Comparison of ENCODE assay signal across 11 cellular contexts in genomic region chr1:46595127-46595526, GRCh38. TPM values are rescaled to one million over a fixed set of nuclear protein-coding genes. Genes with fewer than 3 reads are reported as not detected.
DNase-seq lines count a peak whose midpoint lies in the region; ATAC-seq, FAIRE-seq and TF ChIP-seq lines count a peak whose summit lies in the region.
"Had no signal": no experiment of that assay in that cellular context is flagged by ENCODE, and none has a peak within 500 bp of the region (broad histone marks: within the 10 kb centered on the region; RNA-seq: fewer than 3 reads in every experiment).

No MANE protein-coding gene starts in this region.

- no peak for FAIRE-seq in kidney (lab: Jason Lieb, UNC)

- H3K27ac Mint-ChIP-seq in T-helper 17 cell = peak overlapping the region; percentile 74
- peak overlapping the region; percentile 25 for H3K27ac Mint-ChIP-seq in stimulated activated naive B cell treated with anti-CD40 and anti-IgM and Interleukin-4, amounts not matched to agents 10 μg/mL and 1 μg/mL and 100 μg/mL, for 72 hours

- H3K27ac ChIP-seq in heart right ventricle (peak overlapping the region in 7 of 10 donors; percentile 23 to 92 (median 62)), kidney (ENCODE audit: low read depth in 2 of 2, low read length in 2 of 2) (no peak overlapping the region)
- H3K27ac ChIP-seq: cardiac muscle cell had no signal

- H3K27me3 Mint-ChIP-seq in T-helper 17 cell = no peaks in the 10 kb centered on the region
- no peaks in the 10 kb centered on the region for H3K27me3 Mint-ChIP-seq in stimulated activated naive B cell treated with anti-CD40 and anti-IgM and Interleukin-4, amounts not matched to agents 10 μg/mL and 1 μg/mL and 100 μg/mL, for 72 hours

- 60 to 68% methylated on average over 3 of the region's 3 CpGs for WGBS in heart right ventricle, 2 donors

- no peaks in the 10 kb centered on the region for H3K27me3 ChIP-seq in heart right ventricle
- H3K27me3 ChIP-seq: cardiac muscle cell had no signal

- H3K4me3 ChIP-seq in Jurkat, Clone E6-1 (ENCODE audit: low read length) = peak overlapping the region; percentile 7; the same call in 1 of the 2 replicates
- H3K4me3 ChIP-seq in heart right ventricle (no peak overlapping the region), kidney (ENCODE audit: low read length in 2 of 2) (no peak overlapping the region)
- H3K4me3 ChIP-seq: cardiac muscle cell had no signal

- no peak for TF ChIP-seq CTCF in heart right ventricle (IDR thresholded peaks at IDR 0.05)
- no peak for TF ChIP-seq CTCF in kidney (IDR thresholded peaks at IDR 0.05; ENCODE audit: borderline replicate concordance, extremely low read depth, insufficient read depth)

- no peaks in the 10 kb centered on the region for H3K9me3 ChIP-seq in T-helper 17 cell (ENCODE audit: control insufficient read depth, low read length, poor library complexity, severe bottlenecking)
- no peaks in the 10 kb centered on the region for H3K9me3 ChIP-seq in heart right ventricle
- H3K9me3 ChIP-seq in kidney (ENCODE audit: control insufficient read depth in 1 of 2, low read length in 2 of 2) = no peaks in the 10 kb centered on the region
- H3K9me3 ChIP-seq: SK-N-SH had no signal

- ATAC-seq in T-helper 17 cell (peak; percentile 41), heart right ventricle (peak; percentile 53 to 82 (median 71))
- peak; percentile 23 to 43 for ATAC-seq in stimulated activated naive B cell treated with anti-CD40 and anti-IgM and Interleukin-4, amounts not matched to agents 10 μg/mL and 1 μg/mL and 100 μg/mL, for 72 hours (replicated peaks)

- H3K4me1 Mint-ChIP-seq in T-helper 17 cell = peaks cover 69% of the 10 kb centered on the region
- peaks cover 40 to 45% of the 10 kb centered on the region in 2 donors for H3K4me1 Mint-ChIP-seq in stimulated activated naive B cell treated with anti-CD40 and anti-IgM and Interleukin-4, amounts not matched to agents 10 μg/mL and 1 μg/mL and 100 μg/mL, for 72 hours

- H3K9ac ChIP-seq in kidney (ENCODE audit: low read length in 2 of 2) = no peak overlapping the region
- H3K9ac ChIP-seq: SK-N-SH had no signal

- H3K4me3 Mint-ChIP-seq in T-helper 17 cell = peak overlapping the region; percentile 82
- H3K4me3 Mint-ChIP-seq in stimulated activated naive B cell treated with anti-CD40 and anti-IgM and Interleukin-4, amounts not matched to agents 10 μg/mL and 1 μg/mL and 100 μg/mL, for 72 hours = peak overlapping the region in 1 of 2 donors; percentile 7

- no peaks in the 10 kb centered on the region for H3K9me3 Mint-ChIP-seq in stimulated activated naive B cell treated with anti-CD40 and anti-IgM and Interleukin-4, amounts not matched to agents 10 μg/mL and 1 μg/mL and 100 μg/mL, for 72 hours

- intact Hi-C loops in heart right ventricle (cut with DNase I) (no loop called here), kidney (cut with DNase I) (no loop called here)

- peaks cover 14% of the 10 kb centered on the region for H3K36me3 Mint-ChIP-seq in T-helper 17 cell (ENCODE audit: low read depth)
- peaks cover 52 to 61% of the 10 kb centered on the region in 2 donors for H3K36me3 Mint-ChIP-seq in stimulated activated naive B cell treated with anti-CD40 and anti-IgM and Interleukin-4, amounts not matched to agents 10 μg/mL and 1 μg/mL and 100 μg/mL, for 72 hours

- peak; percentile 65 for DNase-seq in Jurkat, Clone E6-1 (ENCODE audit: low read depth, low spot score)
- DNase-seq in T-helper 17 cell (no peak), heart right ventricle (peak; percentile 66 to 74), COLO668 (lab: John Stamatoyannopoulos, UW; ENCODE audit: unreplicated experiment) (no peak), kidney (no peak), NCI-H345 (lab: John Stamatoyannopoulos, UW) (no peak)
- no peak for DNase-seq in stimulated activated naive B cell treated with anti-CD40 and anti-IgM and Interleukin-4, amounts not matched to agents 10 μg/mL and 1 μg/mL and 100 μg/mL, for 72 hours
- DNase-seq: SK-N-SH had no signal

- peaks cover 0 to 80% (median 23%) of the 10 kb centered on the region in 9 donors for H3K4me1 ChIP-seq in heart right ventricle
- H3K4me1 ChIP-seq in kidney (ENCODE audit: control insufficient read depth in 1 of 2, insufficient read depth in 1 of 2, low read depth in 1 of 2, low read length in 2 of 2) = no peaks in the 10 kb centered on the region

- H3K36me3 ChIP-seq in heart right ventricle (peaks cover 0 to 56% (median 35%) of the 10 kb centered on the region in 9 donors), kidney (ENCODE audit: control insufficient read depth in 1 of 2, insufficient read depth in 2 of 2, low read length in 2 of 2) (peaks cover 12 to 29% of the 10 kb centered on the region in 2 donors)

RNA-seq across cellular contexts. Expression of gene MKNK1, which starts 8.9 kb away (rescaled TPM):
- 43.8 TPM for polyA plus RNA-seq in Jurkat, Clone E6-1 (2012; ENCODE audit: insufficient read depth, insufficient read length)
- total RNA-seq in T-helper 17 cell (10 to 100 TPM; 48.5 to 73.2 TPM), heart right ventricle (10 to 100 TPM; 32.2 to 50.6 (median 36.8) TPM), kidney (49.7 TPM)
- polyA plus RNA-seq in heart right ventricle (10 to 100 TPM; 22.4 to 43.1 TPM), kidney (ENCODE audit: insufficient read depth, low read depth, low replicate concordance) (17.5 TPM)

RNA-seq across cellular contexts. Expression of gene MOB3C, which starts 21.5 kb away (rescaled TPM):
- polyA plus RNA-seq in Jurkat, Clone E6-1 (2012; ENCODE audit: insufficient read depth, insufficient read length) = 4.6 TPM
- 10 to 100 TPM; 13.3 to 20.4 TPM for total RNA-seq in T-helper 17 cell
- total RNA-seq in heart right ventricle = 10 to 100 TPM in 6 of 10 donors, 1 to 10 TPM in 4; 8.6 to 16.9 (median 12.2) TPM
- polyA plus RNA-seq in heart right ventricle = 1 to 10 TPM; 7.9 to 9.6 TPM
- 14.9 TPM for total RNA-seq in kidney
- 12.4 TPM for polyA plus RNA-seq in kidney (ENCODE audit: insufficient read depth, low read depth, low replicate concordance)

RNA-seq across cellular contexts. Expression of gene KNCN, which starts 43.7 kb away (rescaled TPM):
- not detected for polyA plus RNA-seq in Jurkat, Clone E6-1 (2012; ENCODE audit: insufficient read depth, insufficient read length)
- total RNA-seq in T-helper 17 cell (not detected), heart right ventricle (not detected), kidney (not detected)
- polyA plus RNA-seq in heart right ventricle (not detected), kidney (ENCODE audit: insufficient read depth, low read depth, low replicate concordance) (not detected)
- total RNA-seq: cardiac muscle cell, fibroblast of villous mesenchyme, mesenteric fat pad had no signal
- polyA plus RNA-seq: cardiac muscle cell, SK-N-SH had no signal

Comparison
In these comparisons a context has a peak if more than half of its experiments do, and no peak if none do; other contexts are left out.
1. DNase-seq: peak in Jurkat, Clone E6-1 (single experiment) and heart right ventricle (2 of 2); none in T-helper 17 cell (0 of 3), stimulated activated naive B cell treated with anti-CD40 and anti-IgM and Interleukin-4, amounts not matched to agents 10 μg/mL and 1 μg/mL and 100 μg/mL, for 72 hours (single experiment), COLO668 (single experiment), kidney (single experiment) and NCI-H345 (single experiment).
2. H3K27ac ChIP-seq: peak in heart right ventricle (7 of 10); none in kidney (0 of 2).
3. Peak in every context shown above with its lines, with median percentiles within 50 percentile points of each other: ATAC-seq.